Comparison of ENCODE assay signal across 2 cellular contexts in genomic region chr12:107467716-107468115, GRCh38.
TF ChIP-seq lines count a peak whose summit lies in the region.

No MANE protein-coding gene starts in this region.

TF ChIP-seq in GM23338, 12 proteins besides CTCF, POLR2A, EP300 and RAD21:
- TF ChIP-seq POLR2AphosphoS5 (IDR thresholded peaks at IDR 0.05; ENCODE audit: low read depth) (no peak), CREB1 (CRISPR knock-in tag; IDR thresholded peaks at IDR 0.05; ENCODE audit: low read depth) (no peak), ZNF331 (CRISPR knock-in tag; IDR thresholded peaks at IDR 0.05; ENCODE audit: low read depth) (no peak), REST (IDR thresholded peaks at IDR 0.05; ENCODE audit: unreplicated experiment) (no peak), STAT1 (IDR thresholded peaks at IDR 0.05; ENCODE audit: unreplicated experiment) (no peak), EZH2phosphoT487 (IDR thresholded peaks at IDR 0.05; ENCODE audit: unreplicated experiment) (no peak), ETS1 (IDR thresholded peaks at IDR 0.05) (no peak), ZNF114 (CRISPR knock-in tag; IDR thresholded peaks at IDR 0.05) (no peak), NANOG (IDR thresholded peaks at IDR 0.05; ENCODE audit: borderline replicate concordance) (no peak), JUNB (IDR thresholded peaks at IDR 0.05; ENCODE audit: unreplicated experiment) (no peak)

TF ChIP-seq in WTC11, 78 proteins besides CTCF, POLR2A, EP300 and RAD21:
- TF ChIP-seq SP1 (CRISPR knock-in tag; conservative IDR thresholded peaks at IDR 0.05) (no peak), PRDM15 (CRISPR knock-in tag; IDR thresholded peaks at IDR 0.05) (no peak)
